In the genomic region with DNA sequence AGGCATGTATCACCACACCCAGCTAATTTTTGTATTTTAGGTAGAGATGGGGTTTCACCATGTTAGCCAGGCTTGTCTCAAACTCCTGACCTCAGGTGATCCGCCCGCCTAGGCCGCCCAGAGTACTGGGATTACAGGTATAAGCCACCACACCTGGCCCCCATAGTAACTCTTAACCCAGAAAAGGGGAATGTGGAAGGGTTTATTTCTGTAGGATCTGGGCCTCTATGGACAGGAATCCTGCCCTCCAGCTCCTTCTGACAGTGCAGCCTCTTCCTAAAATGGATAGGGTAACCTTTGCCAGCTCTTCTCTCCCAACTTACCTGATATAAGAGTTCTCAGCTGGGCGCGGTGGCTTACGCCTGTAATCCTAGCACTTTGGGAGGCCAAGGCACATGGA, we compare ENCODE assay signal across 2 cellular contexts. TPM values are rescaled to one million over a fixed set of nuclear protein-coding genes. Genes with fewer than 3 reads are reported as not detected.
"Had no signal": no experiment of that assay in that cellular context is flagged by ENCODE, and none has a peak within 500 bp of the region (broad histone marks: within the 10 kb centered on the region; RNA-seq: fewer than 3 reads in every experiment).

No MANE protein-coding gene starts in this region.

RNA-seq across cellular contexts. Expression of a gene that starts 11.0 kb away (rescaled TPM):
- total RNA-seq: HT-29 had no signal

RNA-seq across cellular contexts. Expression of a gene that starts 35.0 kb away (rescaled TPM):
- polyA plus RNA-seq: IgD-negative memory B cell had no signal
